In the genomic region with DNA sequence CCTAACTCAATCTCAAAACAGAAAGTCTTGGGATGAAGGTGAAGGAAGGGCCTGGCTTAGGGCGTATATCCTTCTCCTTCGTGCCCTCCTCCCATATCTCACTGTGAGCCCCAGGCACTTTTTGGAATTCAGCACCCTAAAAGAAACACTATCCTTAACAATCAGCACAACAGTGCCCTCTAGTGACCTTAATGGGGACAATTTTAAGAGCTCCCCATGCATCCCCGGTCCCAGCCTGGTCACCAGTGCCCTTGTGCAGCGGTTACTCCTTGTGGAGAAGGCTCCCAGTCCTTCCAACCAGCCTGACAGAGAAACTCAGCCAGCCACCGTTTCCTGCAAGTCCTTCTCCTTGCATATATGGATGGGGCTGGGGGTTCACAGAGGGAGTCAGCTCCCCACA, we compare ENCODE assay signal across 8 cellular contexts. TPM values are rescaled to one million over a fixed set of nuclear protein-coding genes. Genes with fewer than 3 reads are reported as not detected.
DNase-seq lines count a peak whose midpoint lies in the region; ATAC-seq and TF ChIP-seq lines count a peak whose summit lies in the region.

No MANE protein-coding gene starts in this region.

- H3K36me3 ChIP-seq in Caco-2 (ENCODE audit: control insufficient read depth, insufficient read depth, low read length) (no peaks in the 10 kb centered on the region), brain microvascular endothelial cell (replicated peaks) (no peaks in the 10 kb centered on the region), right lobe of liver (no peaks in the 10 kb centered on the region)

- no peaks in the 10 kb centered on the region for H3K9me3 Mint-ChIP-seq in Caco-2 (ENCODE audit: unreplicated experiment)

- peak; percentile 64 for ATAC-seq in GM18519 (IDR thresholded peaks at IDR 0.05; ENCODE audit: low FRiP score, unreplicated experiment)
- ATAC-seq in HG03175 (IDR thresholded peaks at IDR 0.05; ENCODE audit: unreplicated experiment), result peak; percentile 67
- peak; percentile 62 to 75 (median 66) for ATAC-seq in right lobe of liver
- ATAC-seq in HG02973 (IDR thresholded peaks at IDR 0.05; ENCODE audit: unreplicated experiment), result no peak
- ATAC-seq in GM21619 (IDR thresholded peaks at IDR 0.05; ENCODE audit: unreplicated experiment), result no peak

- in situ Hi-C loops in brain microvascular endothelial cell (cut with HindIII; ENCODE audit: low pct_ligation_motif_present, low sequenced_read_pairs), result no loop called here

- H3K9me3 ChIP-seq in Caco-2 (no peaks in the 10 kb centered on the region), right lobe of liver (no peaks in the 10 kb centered on the region)

- BruUV-seq in Caco-2 (replicated peaks; lab: Mats Ljungman, UMichigan), result no TSS peak

- WGBS in right lobe of liver (ENCODE audit: insufficient coverage, low coverage, low lambda C conversion rate, missing lambda C conversion rate), result 12% methylated on average over 5 of the region's 5 CpGs

- H3K36me3 Mint-ChIP-seq in Caco-2 (ENCODE audit: insufficient read depth, unreplicated experiment), result no peaks in the 10 kb centered on the region

- CTCF ChIA-PET in Caco-2 (lab: Charles Lee), result interaction anchor here (0.5 to 1.0 kb wide), 6 partner anchors 10 to 668 kb away, joined by 3 to 8 read pairs (median 4); no protein-coding TSS in a partner anchor

- H3K27ac ChIP-seq in brain microvascular endothelial cell (no peak overlapping the region), right lobe of liver (no peak overlapping the region)

- TF ChIP-seq POLR2A in right lobe of liver (IDR thresholded peaks at IDR 0.05), result no peak

- H3K4me3 ChIP-seq in Caco-2 (ENCODE audit: low read depth, low read length) (no peak overlapping the region), brain microvascular endothelial cell (ENCODE audit: low read depth, low read length) (no peak overlapping the region), right lobe of liver (no peak overlapping the region)

- peak in 1 of 2 experiments; percentile 24 for DNase-seq in Caco-2
- peak; percentile 38 for DNase-seq in NCI-H774 (lab: John Stamatoyannopoulos, UW)
- no peak for DNase-seq in brain microvascular endothelial cell
- DNase-seq in right lobe of liver, result peak in 2 of 3 donors; percentile 21 to 52

- H3K4me1 Mint-ChIP-seq in Caco-2 (ENCODE audit: low read depth, unreplicated experiment), result no peaks in the 10 kb centered on the region

- POLR2A ChIA-PET in Caco-2 (lab: Charles Lee), result no interaction called here

- H3K27me3 ChIP-seq in Caco-2 (replicated peaks; ENCODE audit: control insufficient read depth, insufficient read depth, low read length) (no peaks in the 10 kb centered on the region), brain microvascular endothelial cell (replicated peaks) (no peaks in the 10 kb centered on the region), right lobe of liver (no peaks in the 10 kb centered on the region)

- no peak overlapping the region for H3K27ac Mint-ChIP-seq in Caco-2 (ENCODE audit: unreplicated experiment)

- H3K27me3 Mint-ChIP-seq in Caco-2 (ENCODE audit: insufficient read depth, unreplicated experiment), result peaks cover 7% of the 10 kb centered on the region

- TF ChIP-seq CTCF in Caco-2 (IDR thresholded peaks at IDR 0.05; ENCODE audit: insufficient read depth in 1 of 2, low read depth in 1 of 2, low read length in 1 of 2, severe bottlenecking in 1 of 2, unreplicated experiment in 1 of 2) (peak; percentile 16 to 28), brain microvascular endothelial cell (IDR thresholded peaks at IDR 0.05; ENCODE audit: low read depth, low read length, missing control alignments) (peak; percentile 50), right lobe of liver (IDR thresholded peaks at IDR 0.05) (peak; percentile 31 to 63 (median 56))

- no peak overlapping the region for H3K4me3 Mint-ChIP-seq in Caco-2 (ENCODE audit: unreplicated experiment)

- intact Hi-C loops in Caco-2 (cut with micrococcal nuclease; ENCODE audit: unreplicated experiment), result loop anchor here (1.0 to 5.0 kb wide), 3 partner anchors 108 to 247 kb away; no protein-coding TSS in a partner anchor
- intact Hi-C loops in right lobe of liver (cut with DNase I), result no loop called here

- no peaks in the 10 kb centered on the region for H3K4me1 ChIP-seq in Caco-2
- no peaks in the 10 kb centered on the region for H3K4me1 ChIP-seq in right lobe of liver

RNA-seq across cellular contexts. Expression of a gene that starts 4.2 kb away (rescaled TPM):
- total RNA-seq in Caco-2 (2022), result not detected in 2 replicates
- 1 to 10 TPM in 1 of 6 experiments, under 1 TPM in 4, not detected in 1; 0.09 to 1.5 (median 0.24) TPM for total RNA-seq in right lobe of liver

Comparison
In these comparisons a context has a peak if more than half of its experiments do, and no peak if none do; other contexts are left out.
1. ATAC-seq: peak in GM18519 (single experiment), HG03175 (single experiment) and right lobe of liver (4 of 4); none in HG02973 (single experiment) and GM21619 (single experiment).
2. Peak in every context shown above with its lines, with median percentiles within 50 percentile points of each other: CTCF ChIP-seq.